In the genomic region with DNA sequence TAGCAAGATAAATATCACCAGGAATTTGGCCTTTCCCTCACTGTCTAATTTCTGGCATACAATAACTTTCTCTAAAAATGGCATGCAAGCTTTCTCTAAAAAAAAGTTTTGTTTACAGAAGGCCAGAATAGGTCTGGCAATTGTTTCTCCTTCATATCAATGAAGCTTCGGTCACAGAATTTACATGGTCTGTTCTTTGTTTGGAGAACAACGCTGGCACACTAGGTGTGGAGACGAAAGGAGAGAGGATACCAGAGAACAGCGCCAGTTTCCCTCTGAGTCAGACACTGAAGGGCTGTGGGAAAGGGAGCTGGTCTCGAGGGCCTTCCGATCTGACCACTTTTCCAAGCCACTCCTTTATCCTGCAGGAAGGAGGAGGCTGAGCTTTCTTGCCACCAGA, we compare ENCODE assay signal across 10 cellular contexts.
DNase-seq lines count a peak whose midpoint lies in the region; ATAC-seq and TF ChIP-seq lines count a peak whose summit lies in the region.
"Had no signal": no experiment of that assay in that cellular context is flagged by ENCODE, and none has a peak within 500 bp of the region (broad histone marks: within the 10 kb centered on the region; RNA-seq: fewer than 3 reads in every experiment).

No MANE protein-coding gene starts in this region.

- no peaks in the 10 kb centered on the region for H3K27me3 Mint-ChIP-seq in Caco-2 (ENCODE audit: insufficient read depth, unreplicated experiment)

- ATAC-seq in GM21447 (IDR thresholded peaks at IDR 0.05; ENCODE audit: unreplicated experiment) = no peak
- ATAC-seq in GM18517 (IDR thresholded peaks at IDR 0.05; ENCODE audit: unreplicated experiment) = no peak

- POLR2A ChIA-PET in Caco-2 (lab: Charles Lee) = no interaction called here

- H3K9ac ChIP-seq in adipocyte (ENCODE audit: low read length) = peak overlapping the region; percentile 56

- H3K27ac ChIP-seq in left ventricle myocardium inferior (replicated peaks) (peak overlapping the region; percentile 69), sigmoid colon (peak overlapping the region; percentile 58 to 82 (median 68))

- DNase-seq in GM04504 (ENCODE audit: low read depth) = peak; percentile 69
- peak; percentile 84 for DNase-seq in adipocyte (ENCODE audit: low read depth)
- DNase-seq in left ventricle myocardium inferior = peak; percentile 16
- DNase-seq in sigmoid colon = peak; percentile 66
- no peak for DNase-seq in Caco-2
- no peak for DNase-seq in T1000 (lab: John Stamatoyannopoulos, UW)
- DNase-seq: activated CD8-positive, alpha-beta memory T cell treated with anti-CD3 and anti-CD28 coated beads for 24 hours; NCI-H2029 treated with DMSO at 0.1 percent for 48 hours had no signal

- no peak for TF ChIP-seq EP300 in sigmoid colon (IDR thresholded peaks at IDR 0.05)

- H3K4me1 Mint-ChIP-seq in Caco-2 (ENCODE audit: low read depth, unreplicated experiment) = no peaks in the 10 kb centered on the region

- no peaks in the 10 kb centered on the region for H3K27me3 ChIP-seq in adipocyte (replicated peaks; ENCODE audit: control insufficient read depth, insufficient read depth, low read length)
- H3K27me3 ChIP-seq in left ventricle myocardium inferior (ENCODE audit: low read depth) = no peaks in the 10 kb centered on the region
- H3K27me3 ChIP-seq in sigmoid colon = no peaks in the 10 kb centered on the region
- H3K27me3 ChIP-seq in Caco-2 (replicated peaks; ENCODE audit: control insufficient read depth, insufficient read depth, low read length) = no peaks in the 10 kb centered on the region

- H3K4me1 ChIP-seq in adipocyte (ENCODE audit: control insufficient read depth, insufficient read depth, low read length) (peaks cover 11% of the 10 kb centered on the region), left ventricle myocardium inferior (peaks cover 39% of the 10 kb centered on the region), sigmoid colon (peaks cover 0 to 43% (median 36%) of the 10 kb centered on the region in 4 donors), Caco-2 (peaks cover 13% of the 10 kb centered on the region; the same call in 1 of the 2 replicates)

- H3K9me3 Mint-ChIP-seq in Caco-2 (ENCODE audit: unreplicated experiment) = peaks cover 10% of the 10 kb centered on the region

- no peak overlapping the region for H3K4me3 Mint-ChIP-seq in Caco-2 (ENCODE audit: unreplicated experiment)

- no peak for TF ChIP-seq POLR2A in sigmoid colon (IDR thresholded peaks at IDR 0.05)

- no TSS peak for BruUV-seq in Caco-2 (replicated peaks; lab: Mats Ljungman, UMichigan)

- no peaks in the 10 kb centered on the region for H3K36me3 ChIP-seq in adipocyte (ENCODE audit: control insufficient read depth, insufficient read depth, low read length, severe bottlenecking)
- H3K36me3 ChIP-seq in left ventricle myocardium inferior = no peaks in the 10 kb centered on the region
- no peaks in the 10 kb centered on the region for H3K36me3 ChIP-seq in sigmoid colon
- H3K36me3 ChIP-seq in Caco-2 (ENCODE audit: control insufficient read depth, insufficient read depth, low read length) = no peaks in the 10 kb centered on the region

- CTCF ChIA-PET in Caco-2 (lab: Charles Lee) = no interaction called here

- TF ChIP-seq CTCF in left ventricle myocardium inferior (IDR thresholded peaks at IDR 0.05; ENCODE audit: borderline replicate concordance) (no peak), sigmoid colon (IDR thresholded peaks at IDR 0.05) (no peak), Caco-2 (IDR thresholded peaks at IDR 0.05; ENCODE audit: insufficient read depth in 1 of 2, low read depth in 1 of 2, low read length in 1 of 2, severe bottlenecking in 1 of 2, unreplicated experiment in 1 of 2) (no peak)

- WGBS in sigmoid colon, 2 donors = 20 to 40% methylated on average over 6 of the region's 6 CpGs

- H3K4me3 ChIP-seq in adipocyte (ENCODE audit: low read length) (peak overlapping the region; percentile 59), left ventricle myocardium inferior (peak overlapping the region; percentile 17), sigmoid colon (no peak overlapping the region), Caco-2 (ENCODE audit: low read depth, low read length) (no peak overlapping the region)

- no peaks in the 10 kb centered on the region for H3K36me3 Mint-ChIP-seq in Caco-2 (ENCODE audit: insufficient read depth, unreplicated experiment)

- no peak overlapping the region for H3K27ac Mint-ChIP-seq in Caco-2 (ENCODE audit: unreplicated experiment)

- intact Hi-C loops in left ventricle myocardium inferior (cut with micrococcal nuclease) = no loop called here
- intact Hi-C loops in sigmoid colon (cut with DNase I) = loop anchor here (5.0 kb wide), 1 partner anchor 60 kb away; the partner anchor contains the start of genes ITGA1 and PELO
- intact Hi-C loops in Caco-2 (cut with micrococcal nuclease; ENCODE audit: unreplicated experiment) = no loop called here

- no peaks in the 10 kb centered on the region for H3K9me3 ChIP-seq in adipocyte (ENCODE audit: control insufficient read depth, low read length)
- H3K9me3 ChIP-seq in left ventricle myocardium inferior (replicated peaks) = no peaks in the 10 kb centered on the region
- H3K9me3 ChIP-seq in sigmoid colon = no peaks in the 10 kb centered on the region
- no peaks in the 10 kb centered on the region for H3K9me3 ChIP-seq in Caco-2

Comparison
In these comparisons a context has a peak if more than half of its experiments do, and no peak if none do; other contexts are left out.
1. DNase-seq: peak in GM04504 (single experiment), adipocyte (single experiment), left ventricle myocardium inferior (single experiment) and sigmoid colon (single experiment); none in Caco-2 (0 of 2) and T1000 (single experiment).
2. H3K4me3 ChIP-seq: peak in adipocyte (single experiment) and left ventricle myocardium inferior (single experiment); none in sigmoid colon (0 of 4) and Caco-2 (single experiment).